21 cellular contexts compared by ENCODE assay signal in the genomic region with DNA sequence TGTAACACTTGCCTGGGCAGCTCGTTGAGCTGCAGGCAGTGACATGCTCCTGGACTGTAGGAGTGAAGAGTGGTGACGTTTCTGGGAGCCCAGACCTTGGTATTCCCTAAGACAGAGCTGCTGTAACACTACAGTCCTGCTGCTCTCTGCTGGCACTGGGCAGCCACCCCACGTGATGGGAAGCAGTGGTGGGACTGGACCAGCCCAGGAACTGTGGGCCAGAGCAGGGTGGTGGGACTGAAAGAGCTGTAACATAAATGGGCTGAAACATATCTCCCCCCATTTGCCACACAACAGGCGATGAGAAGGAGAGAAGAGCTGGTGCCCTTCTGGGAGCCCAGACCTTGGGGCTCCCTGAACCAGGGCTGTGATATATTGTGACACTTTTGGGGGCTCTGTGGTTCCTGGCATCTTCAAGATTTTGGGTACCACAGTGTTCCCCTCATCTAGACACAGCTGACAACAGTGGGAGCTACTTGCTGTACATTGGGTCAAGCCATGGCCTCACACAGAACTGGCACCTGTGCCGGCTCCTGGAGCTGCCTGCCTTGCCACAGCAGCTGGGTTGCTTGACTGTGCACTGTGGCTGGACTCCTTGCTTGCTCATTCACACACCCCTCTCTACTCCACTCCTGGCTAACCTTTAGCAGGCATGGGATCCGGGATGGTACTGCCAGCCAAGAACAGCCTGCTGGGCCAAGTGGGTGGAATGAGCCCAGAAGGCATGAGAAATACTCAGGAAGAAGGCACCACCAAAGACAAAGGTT.
"Had no signal": no experiment of that assay in that cellular context is flagged by ENCODE, and none has a peak within 500 bp of the region (broad histone marks: within the 10 kb centered on the region; RNA-seq: fewer than 3 reads in every experiment).

No MANE protein-coding gene starts in this region.

- DNase-seq: cortex of kidney; effector CD4-positive, alpha-beta T cell; hypothalamus; immature natural killer cell; islet precursor cell; left ventricle myocardium superior; naive thymus-derived CD4-positive, alpha-beta T cell; stimulated activated CD4-positive, alpha-beta T cell treated with anti-CD3 and anti-CD28 coated beads, Interleukin-2, amount 100 ng/mL, for 24 hours; stimulated activated CD4-positive, alpha-beta T cell treated with anti-CD3 and anti-CD28 coated beads, Interleukin-4, amount 100 ng/mL, for 24 hours; stimulated activated naive B cell treated with anti-CD40 and anti-IgM and Interleukin-4, amounts not matched to agents 10 μg/mL and 1 μg/mL and 100 μg/mL, for 72 hours had no signal

- H3K4me3 Mint-ChIP-seq: immature natural killer cell; memory B cell; mesothelial cell of epicardium; naive thymus-derived CD4-positive, alpha-beta T cell; nephron; neural progenitor cell; stimulated activated naive B cell treated with anti-CD40 and anti-IgM and Interleukin-4, amounts not matched to agents 10 μg/mL and 1 μg/mL and 100 μg/mL, for 72 hours; stimulated activated naive CD8-positive, alpha-beta T cell treated with anti-CD3 and anti-CD28 coated beads, Interleukin-15, Interleukin-2, amounts not matched to agents 100 ng/mL and 50 ng/mL, for 24 hours had no signal

- H3K27me3 Mint-ChIP-seq: memory B cell; naive thymus-derived CD4-positive, alpha-beta T cell; progenitor cell of endocrine pancreas; stimulated activated naive B cell treated with anti-CD40 and anti-IgM and Interleukin-4, amounts not matched to agents 10 μg/mL and 1 μg/mL and 100 μg/mL, for 72 hours; stimulated activated naive CD8-positive, alpha-beta T cell treated with anti-CD3 and anti-CD28 coated beads, Interleukin-15, Interleukin-2, amounts not matched to agents 100 ng/mL and 50 ng/mL, for 24 hours had no signal

- H3K27ac ChIP-seq: neural progenitor cell, parathyroid adenoma, thoracic aorta, tibial nerve had no signal

- H3K27me3 ChIP-seq: neural progenitor cell, tibial nerve had no signal

- ATAC-seq: left ventricle myocardium superior; naive thymus-derived CD4-positive, alpha-beta T cell; stimulated activated naive B cell treated with anti-CD40 and anti-IgM and Interleukin-4, amounts not matched to agents 10 μg/mL and 1 μg/mL and 100 μg/mL, for 72 hours had no signal

- H3K9me3 ChIP-seq: thoracic aorta, tibial nerve had no signal

- H3K4me1 Mint-ChIP-seq: immature natural killer cell; memory B cell; mesothelial cell of epicardium; naive thymus-derived CD4-positive, alpha-beta T cell; nephron; neural progenitor cell; stimulated activated naive B cell treated with anti-CD40 and anti-IgM and Interleukin-4, amounts not matched to agents 10 μg/mL and 1 μg/mL and 100 μg/mL, for 72 hours had no signal

- H3K4me3 ChIP-seq: lung, neural progenitor cell, smooth muscle cell, thoracic aorta, tibial nerve had no signal

- H3K36me3 Mint-ChIP-seq: memory B cell; naive thymus-derived CD4-positive, alpha-beta T cell; neural progenitor cell; stimulated activated naive B cell treated with anti-CD40 and anti-IgM and Interleukin-4, amounts not matched to agents 10 μg/mL and 1 μg/mL and 100 μg/mL, for 72 hours had no signal

- H3K4me1 ChIP-seq: neural progenitor cell, parathyroid adenoma, tibial nerve had no signal

- H3K36me3 ChIP-seq: neural progenitor cell, thoracic aorta, tibial nerve had no signal

- H3K9me3 Mint-ChIP-seq: nephron, neural progenitor cell had no signal

- H3K27ac Mint-ChIP-seq: immature natural killer cell; memory B cell; mesothelial cell of epicardium; naive thymus-derived CD4-positive, alpha-beta T cell; nephron; neural progenitor cell; progenitor cell of endocrine pancreas; stimulated activated naive B cell treated with anti-CD40 and anti-IgM and Interleukin-4, amounts not matched to agents 10 μg/mL and 1 μg/mL and 100 μg/mL, for 72 hours; stimulated activated naive CD8-positive, alpha-beta T cell treated with anti-CD3 and anti-CD28 coated beads, Interleukin-15, Interleukin-2, amounts not matched to agents 100 ng/mL and 50 ng/mL, for 24 hours had no signal
